ENCODE assay signal across 8 cellular contexts in the genomic region with DNA sequence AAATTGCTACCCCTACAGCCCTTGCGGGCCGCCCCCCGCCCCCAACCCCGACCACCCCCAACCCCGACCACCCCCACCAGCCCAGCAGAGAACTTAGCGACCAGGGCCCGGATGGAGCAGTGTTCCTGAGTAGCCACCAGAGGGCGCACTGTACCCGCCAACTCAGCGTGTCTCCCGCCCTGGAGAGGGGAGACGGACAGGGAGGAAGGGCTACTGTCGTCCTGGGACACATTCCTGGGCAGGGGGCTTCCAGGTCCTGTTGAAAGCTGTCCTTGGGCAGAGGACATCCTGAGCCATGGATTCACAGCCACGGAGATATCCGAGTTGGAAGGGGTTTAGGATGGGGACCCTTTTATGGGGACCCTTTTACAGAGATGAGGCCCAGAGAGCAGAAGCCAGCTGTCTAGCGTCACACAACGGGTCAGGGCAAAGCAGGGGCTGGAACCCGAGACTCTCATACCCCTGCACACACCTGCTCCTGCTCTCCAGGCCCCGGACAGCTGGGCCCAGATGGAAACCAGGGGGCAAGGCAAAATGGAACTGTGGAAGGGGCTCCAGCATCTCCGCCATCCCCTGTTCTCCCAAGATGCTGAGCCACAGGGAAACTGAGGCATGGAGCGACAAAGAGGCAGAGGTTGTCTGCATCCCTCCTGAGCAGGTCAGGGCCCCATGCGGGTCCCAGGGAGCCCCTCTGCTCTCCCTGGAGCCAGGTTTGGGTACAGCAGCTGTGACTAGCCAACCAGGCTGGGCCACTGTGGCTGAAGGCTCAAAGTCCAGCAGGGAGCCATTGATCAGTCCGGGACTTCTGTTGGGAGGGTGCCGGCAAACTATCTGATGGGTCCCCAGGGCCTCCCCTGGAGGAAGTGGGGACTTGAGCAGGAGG. TPM values are rescaled to one million over a fixed set of nuclear protein-coding genes. Genes with fewer than 3 reads are reported as not detected.
DNase-seq lines count a peak whose midpoint lies in the region; ATAC-seq and TF ChIP-seq lines count a peak whose summit lies in the region.

No MANE protein-coding gene starts in this region.

- peak overlapping the region; percentile 50; the same call in 1 of the 2 replicates for H3K27ac ChIP-seq in MM.1S (ENCODE audit: low read length)
- peak overlapping the region in 1 of 4 donors; percentile 1 for H3K27ac ChIP-seq in sigmoid colon

- H4K20me1 ChIP-seq in MM.1S (ENCODE audit: insufficient read depth, low read length): no peaks in the 10 kb centered on the region

- no peak for TF ChIP-seq EP300 in sigmoid colon (IDR thresholded peaks at IDR 0.05)

- peak overlapping the region; percentile 99 for H2AFZ ChIP-seq in MM.1S (ENCODE audit: low read length)

- H3K4me3 ChIP-seq in MM.1S (ENCODE audit: low read length) (peak overlapping the region; percentile 67), adipocyte (ENCODE audit: low read length) (no peak overlapping the region), sigmoid colon (no peak overlapping the region)

- H3K9ac ChIP-seq in MM.1S (ENCODE audit: low read length) (peak overlapping the region; percentile 80), adipocyte (ENCODE audit: low read length) (no peak overlapping the region)

- POLR2A ChIA-PET in T-cell (lab: Charles Lee): interaction anchor here in 1 of 2 donors (0.5 kb wide), 1 partner anchor 360 kb away, joined by 6 read pairs; no protein-coding TSS in a partner anchor

- H3K36me3 Mint-ChIP-seq in T-cell: no peaks in the 10 kb centered on the region

- intact Hi-C loops in left ventricle myocardium superior (cut with micrococcal nuclease): loop anchor here (5.0 kb wide), 1 partner anchor 130 kb away; no protein-coding TSS in a partner anchor
- intact Hi-C loops in sigmoid colon (cut with DNase I): loop anchor here (5.0 kb wide), 1 partner anchor 1545 kb away; a partner anchor contains a TSS

- H3K9me2 ChIP-seq in MM.1S (replicated peaks; ENCODE audit: insufficient read depth, low read length): no peaks in the 10 kb centered on the region

- H3K27me3 ChIP-seq in MM.1S (replicated peaks; ENCODE audit: insufficient read depth, low read length) (peaks cover 16% of the 10 kb centered on the region), adipocyte (replicated peaks; ENCODE audit: control insufficient read depth, insufficient read depth, low read length) (peaks cover 15% of the 10 kb centered on the region), sigmoid colon (no peaks in the 10 kb centered on the region)

- no peaks in the 10 kb centered on the region for H3K9me3 ChIP-seq in MM.1S (replicated peaks; ENCODE audit: insufficient read depth, low read length)
- H3K9me3 ChIP-seq in adipocyte (ENCODE audit: control insufficient read depth, low read length): no peaks in the 10 kb centered on the region
- no peaks in the 10 kb centered on the region for H3K9me3 ChIP-seq in sigmoid colon

- H3K4me1 ChIP-seq in MM.1S (ENCODE audit: low read length) (peaks cover 12% of the 10 kb centered on the region), adipocyte (ENCODE audit: control insufficient read depth, insufficient read depth, low read length) (no peaks in the 10 kb centered on the region), sigmoid colon (peaks cover 0 to 7% (median 0%) of the 10 kb centered on the region in 4 donors)

- TF ChIP-seq POLR2A in sigmoid colon (IDR thresholded peaks at IDR 0.05): no peak

- H3K9me3 Mint-ChIP-seq in T-cell: no peaks in the 10 kb centered on the region

- ATAC-seq in GM18511 (IDR thresholded peaks at IDR 0.05; ENCODE audit: unreplicated experiment) (peak; percentile 61), T-cell (replicated peaks in 1 of 4) (peak; percentile 71 to 82 (median 78)), left ventricle myocardium superior (peak; percentile 83), HG02973 (IDR thresholded peaks at IDR 0.05; ENCODE audit: unreplicated experiment) (no peak)

- peak overlapping the region; percentile 100 for H3K4me2 ChIP-seq in MM.1S (ENCODE audit: low read depth, low read length)

- no peaks in the 10 kb centered on the region for H3F3A ChIP-seq in MM.1S (ENCODE audit: insufficient read depth, low read length)

- H3K36me3 ChIP-seq in MM.1S (replicated peaks; ENCODE audit: insufficient read depth, low read length): no peaks in the 10 kb centered on the region
- H3K36me3 ChIP-seq in adipocyte (ENCODE audit: control insufficient read depth, insufficient read depth, low read length, severe bottlenecking): no peaks in the 10 kb centered on the region
- no peaks in the 10 kb centered on the region for H3K36me3 ChIP-seq in sigmoid colon

- DNase-seq in ACHN (peak; percentile 51), MM.1S (peak; percentile 80), T-cell (peak; percentile 36 to 79 (median 65)), adipocyte (ENCODE audit: low read depth) (peak; percentile 86), left ventricle myocardium superior (peak; percentile 73), sigmoid colon (peak; percentile 87)

- H3K4me3 Mint-ChIP-seq in T-cell: no peak overlapping the region

- WGBS in sigmoid colon, 2 donors: 17 to 19% methylated on average over 24 of the region's 24 CpGs

- CTCF ChIA-PET in T-cell (lab: Charles Lee): interaction anchor here (0.6 to 4.5 kb wide), 13 partner anchors 12 to 282 kb away, joined by 3 to 49 read pairs (median 4); no protein-coding TSS in a partner anchor

- H3K27me3 Mint-ChIP-seq in T-cell: peaks cover 0 to 1% of the 10 kb centered on the region in 2 donors

- H3K79me2 ChIP-seq in MM.1S (ENCODE audit: low read length): no peaks in the 10 kb centered on the region

- H3K27ac Mint-ChIP-seq in T-cell: no peak overlapping the region

- peaks cover 13 to 21% (median 21%) of the 10 kb centered on the region in 3 donors for H3K4me1 Mint-ChIP-seq in T-cell

- peak; percentile 74 for TF ChIP-seq CTCF in MM.1S (IDR thresholded peaks at IDR 0.05; ENCODE audit: low read length)
- peak; percentile 50 to 85 (median 58) for TF ChIP-seq CTCF in sigmoid colon (IDR thresholded peaks at IDR 0.05)

- in situ Hi-C loops in ACHN (cut with HindIII; ENCODE audit: low pct_ligation_motif_present, low pct_unique_long_range_greater_than_20kb, low sequenced_read_pairs): no loop called here

RNA-seq across cellular contexts. Expression of a gene that starts 25.0 kb away (rescaled TPM):
- total RNA-seq in T-cell (100 to 1,000 TPM; 529 to 586 (median 559) TPM), left ventricle myocardium superior (23.9 TPM), sigmoid colon (10 to 100 TPM; 30.2 to 49.6 (median 42.8) TPM)
- 100 to 1,000 TPM in 2 of 3 donors, 10 to 100 TPM in 1; 35.4 to 219 (median 132) TPM for polyA plus RNA-seq in sigmoid colon

RNA-seq across cellular contexts. Expression of a gene that starts 59.2 kb away (rescaled TPM):
- total RNA-seq in T-cell (1 to 10 TPM in 2 of 5 donors, under 1 TPM in 3; 0.20 to 5.5 (median 0.60) TPM), left ventricle myocardium superior (not detected), sigmoid colon (under 1 TPM in 2 of 4 donors, not detected in 2; 0.36 to 0.54 TPM)
- under 1 TPM in 1 of 3 donors, not detected in 2; 0.09 TPM for polyA plus RNA-seq in sigmoid colon

Comparison
In these comparisons a context has a peak if more than half of its experiments do, and no peak if none do; other contexts are left out.
1. RNA of a gene that starts 25.0 kb away (total RNA-seq): 529 to 586 TPM in T-cell; 30.2 to 49.6 TPM in sigmoid colon and 23.9 TPM in left ventricle myocardium superior (single experiment); every median in the first group is over 10 times any median in the second.
2. Peak in every context shown above with its lines, with median percentiles within 50 percentile points of each other: DNase-seq.